27 cellular contexts compared by ENCODE assay signal in genomic region chr1:6130596-6130995, GRCh38. TPM values are rescaled to one million over a fixed set of nuclear protein-coding genes. Genes with fewer than 3 reads are reported as not detected.
"Had no signal": no experiment of that assay in that cellular context is flagged by ENCODE, and none has a peak within 500 bp of the region (broad histone marks: within the 10 kb centered on the region; RNA-seq: fewer than 3 reads in every experiment).

No MANE protein-coding gene starts in this region.

- FAIRE-seq: K562 had no signal

- ATAC-seq: activated CD4-positive, CD25-positive, alpha-beta regulatory T cell treated with anti-CD3 and anti-CD28 coated beads, Interleukin-2, amount 50 U/mL, for 24 hours; activated CD8-positive, alpha-beta T cell treated with anti-CD3 and anti-CD28 coated beads for 36 hours; activated T-cell treated with anti-CD3 and anti-CD28 coated beads, Interleukin-2, amount 50 U/mL, for 72 hours; body of pancreas; K562; SK-N-SH treated with all-trans-retinoic acid at 6 μM for 48 hours had no signal

- H3K9me3 Mint-ChIP-seq: activated CD8-positive, alpha-beta T cell treated with anti-CD3 and anti-CD28 coated beads for 36 hours; activated T-helper 2 cell treated with anti-CD3 and anti-CD28 coated beads, Interferon-gamma antibody, Interleukin-2, Interleukin-4, amounts not matched to agents 10 μg/mL and 5 μg/mL and 100 μg/mL, durations not matched to agents 14 hours and 24 hours and 36 hours had no signal

- H3K4me3 Mint-ChIP-seq: activated CD8-positive, alpha-beta T cell treated with anti-CD3 and anti-CD28 coated beads for 36 hours; activated T-cell treated with anti-CD3 and anti-CD28 coated beads, Interleukin-2, amount 50 U/mL, for 72 hours had no signal

- H3K27ac Mint-ChIP-seq: activated CD8-positive, alpha-beta T cell treated with anti-CD3 and anti-CD28 coated beads for 36 hours; activated T-cell treated with anti-CD3 and anti-CD28 coated beads, Interleukin-2, amount 50 U/mL, for 72 hours; activated T-helper 2 cell treated with anti-CD3 and anti-CD28 coated beads, Interferon-gamma antibody, Interleukin-2, Interleukin-4, amounts not matched to agents 10 μg/mL and 5 μg/mL and 100 μg/mL, durations not matched to agents 14 hours and 24 hours and 36 hours had no signal

- DNase-seq: activated CD4-positive, alpha-beta T cell treated with anti-CD3 and anti-CD28 coated beads for 4 hours; activated CD8-positive, alpha-beta memory T cell treated with anti-CD3 and anti-CD28 coated beads, Interleukin-2, amount 50 U/mL, for 4 hours; activated CD8-positive, alpha-beta T cell treated with anti-CD3 and anti-CD28 coated beads for 36 hours; activated gamma-delta T cell treated with Interleukin-2 at 50 U/mL for 16 hours; activated naive CD4-positive, alpha-beta T cell treated with anti-CD3 and anti-CD28 coated beads, Interleukin-2, amount 50 U/mL, for 16 hours; activated T-cell treated with anti-CD3 and anti-CD28 coated beads, Interleukin-2, amount 50 U/mL, for 72 hours; amniotic stem cell; Karpas-422; MM.1S; NCI-H1105; NCI-H1436; NCI-H1694 treated with DMSO at 0.1 percent for 48 hours; NCI-H2029 treated with DMSO at 0.1 percent for 48 hours; NCI-H345; NCI-H510A; NCI-H526 treated with DMSO at 0.1 percent for 48 hours; NCI-H82; SHP77; SW 1271 had no signal

- H3K27me3 ChIP-seq: ascending aorta, body of pancreas, SJSA1 had no signal

- H3K36me3 ChIP-seq: ascending aorta, SJSA1 had no signal

- H3K9me3 ChIP-seq: ascending aorta, body of pancreas had no signal

- H3K4me1 ChIP-seq: ascending aorta, SJSA1 had no signal

- H3K4me3 ChIP-seq: ascending aorta, body of pancreas, K562, SJSA1 had no signal

- H3K27ac ChIP-seq: ascending aorta, body of pancreas, SJSA1 had no signal

RNA-seq across cellular contexts. Expression of gene CHD5, which starts 49.5 kb away (rescaled TPM):
- total RNA-seq: RPMI7951 had no signal
